Comparison of ENCODE assay signal across 8 cellular contexts in genomic region chr16:3282103-3282746, GRCh38. TPM values are rescaled to one million over a fixed set of nuclear protein-coding genes. Genes with fewer than 3 reads are reported as not detected.
DNase-seq lines count a peak whose midpoint lies in the region; ATAC-seq and TF ChIP-seq lines count a peak whose summit lies in the region.

No MANE protein-coding gene starts in this region.

- intact Hi-C loops in activated T-helper 2 cell treated with anti-CD3 and anti-CD28 coated beads, Interferon-gamma antibody, Interleukin-2, Interleukin-4, amounts not matched to agents 10 μg/mL and 5 μg/mL and 100 μg/mL, durations not matched to agents 14 hours and 24 hours and 36 hours (cut with micrococcal nuclease): loop anchor here (2.0 to 5.0 kb wide), 5 partner anchors 23 to 220 kb away; partner anchors contain the start of genes CLUAP1, TIGD7 and ZNF75A

- peaks cover 6% of the 10 kb centered on the region for H3K27me3 Mint-ChIP-seq in activated T-helper 2 cell treated with anti-CD3 and anti-CD28 coated beads, Interferon-gamma antibody, Interleukin-2, Interleukin-4, amounts not matched to agents 10 μg/mL and 5 μg/mL and 100 μg/mL, durations not matched to agents 14 hours and 24 hours and 36 hours (ENCODE audit: low read depth)

- WGBS in hepatocyte (ENCODE audit: low lambda C conversion rate, missing lambda C conversion rate): 21% methylated on average over 30 of the region's 30 CpGs

- H3K4me3 ChIP-seq in AG09309 (ENCODE audit: control insufficient read depth, low read depth, low read length) (peak overlapping the region; percentile 70), hepatocyte (peak overlapping the region; percentile 91), skeletal muscle cell (ENCODE audit: low read depth, low read length) (peak overlapping the region; percentile 89)

- H3K4me1 Mint-ChIP-seq in activated T-helper 2 cell treated with anti-CD3 and anti-CD28 coated beads, Interferon-gamma antibody, Interleukin-2, Interleukin-4, amounts not matched to agents 10 μg/mL and 5 μg/mL and 100 μg/mL, durations not matched to agents 14 hours and 24 hours and 36 hours (ENCODE audit: low read depth): peaks cover 16% of the 10 kb centered on the region

- peak overlapping the region; percentile 82 for H3K4me2 ChIP-seq in hepatocyte

- H4K20me1 ChIP-seq in hepatocyte (ENCODE audit: insufficient read depth, poor library complexity, severe bottlenecking): no peaks in the 10 kb centered on the region

- H3K79me2 ChIP-seq in hepatocyte: peaks cover 42% of the 10 kb centered on the region

- H3K4me1 ChIP-seq in hepatocyte (ENCODE audit: insufficient read depth): peaks cover 10% of the 10 kb centered on the region

- H2AFZ ChIP-seq in hepatocyte: peak overlapping the region; percentile 94

- no peaks in the 10 kb centered on the region for H3K36me3 ChIP-seq in hepatocyte (replicated peaks; ENCODE audit: insufficient read depth, low read depth)

- H3K27ac Mint-ChIP-seq in activated T-helper 2 cell treated with anti-CD3 and anti-CD28 coated beads, Interferon-gamma antibody, Interleukin-2, Interleukin-4, amounts not matched to agents 10 μg/mL and 5 μg/mL and 100 μg/mL, durations not matched to agents 14 hours and 24 hours and 36 hours: peak overlapping the region; percentile 64

- peak overlapping the region; percentile 98 for H3K4me3 Mint-ChIP-seq in activated T-helper 2 cell treated with anti-CD3 and anti-CD28 coated beads, Interferon-gamma antibody, Interleukin-2, Interleukin-4, amounts not matched to agents 10 μg/mL and 5 μg/mL and 100 μg/mL, durations not matched to agents 14 hours and 24 hours and 36 hours (ENCODE audit: low read depth)

- no peaks in the 10 kb centered on the region for H3K9me2 ChIP-seq in hepatocyte (replicated peaks; ENCODE audit: insufficient read depth)

- no peaks in the 10 kb centered on the region for H3K9me3 ChIP-seq in hepatocyte (ENCODE audit: low read depth)

- TF ChIP-seq CTCF in AG09309 (IDR thresholded peaks at IDR 0.05; ENCODE audit: control insufficient read depth, insufficient read depth, low read depth, low read length, missing control alignments) (no peak), hepatocyte (IDR thresholded peaks at IDR 0.05; ENCODE audit: poor library complexity) (no peak)

- H3K36me3 Mint-ChIP-seq in activated T-helper 2 cell treated with anti-CD3 and anti-CD28 coated beads, Interferon-gamma antibody, Interleukin-2, Interleukin-4, amounts not matched to agents 10 μg/mL and 5 μg/mL and 100 μg/mL, durations not matched to agents 14 hours and 24 hours and 36 hours (ENCODE audit: low read depth): peaks cover 39% of the 10 kb centered on the region

- H3K27ac ChIP-seq in hepatocyte: peak overlapping the region; percentile 100

- peaks cover 25% of the 10 kb centered on the region for H3K9me3 Mint-ChIP-seq in activated T-helper 2 cell treated with anti-CD3 and anti-CD28 coated beads, Interferon-gamma antibody, Interleukin-2, Interleukin-4, amounts not matched to agents 10 μg/mL and 5 μg/mL and 100 μg/mL, durations not matched to agents 14 hours and 24 hours and 36 hours

- no peak for DNase-seq in AG09309 (ENCODE audit: low read depth)
- DNase-seq in NCI-H2227 treated with DMSO at 0.1 percent for 48 hours (lab: John Stamatoyannopoulos, UW): peak; percentile 95
- DNase-seq in activated T-helper 2 cell treated with anti-CD3 and anti-CD28 coated beads, Interferon-gamma antibody, Interleukin-2, Interleukin-4, amounts not matched to agents 10 μg/mL and 5 μg/mL and 100 μg/mL, durations not matched to agents 14 hours and 24 hours and 36 hours (ENCODE audit: low spot score): no peak
- no peak for DNase-seq in hepatocyte (ENCODE audit: low spot score)
- DNase-seq in skeletal muscle cell (ENCODE audit: low read depth): no peak
- no peak for DNase-seq in NAMALWA (ENCODE audit: low spot score)

- peaks cover 3% of the 10 kb centered on the region for H3K27me3 ChIP-seq in hepatocyte

- ATAC-seq in GM18858 (IDR thresholded peaks at IDR 0.05; ENCODE audit: unreplicated experiment): peak; percentile 27
- ATAC-seq in HG03025 (IDR thresholded peaks at IDR 0.05; ENCODE audit: low FRiP score, unreplicated experiment): peak; percentile 30

RNA-seq across cellular contexts. Expression of gene ZNF263, which starts 1.1 kb away (rescaled TPM):
- 22.9 and 26.6 TPM in 2 replicates for total RNA-seq in activated T-helper 2 cell treated with anti-CD3 and anti-CD28 coated beads, Interferon-gamma antibody, Interleukin-2, Interleukin-4, amounts not matched to agents 10 μg/mL and 5 μg/mL and 100 μg/mL, durations not matched to agents 14 hours and 24 hours and 36 hours
- 39.7 and 47.5 TPM in 2 replicates for total RNA-seq in hepatocyte
- 25.0 and 33.2 TPM in 2 replicates for polyA plus RNA-seq in hepatocyte

RNA-seq across cellular contexts. Expression of gene TIGD7, which starts 23.0 kb away (rescaled TPM):
- total RNA-seq in activated T-helper 2 cell treated with anti-CD3 and anti-CD28 coated beads, Interferon-gamma antibody, Interleukin-2, Interleukin-4, amounts not matched to agents 10 μg/mL and 5 μg/mL and 100 μg/mL, durations not matched to agents 14 hours and 24 hours and 36 hours: 2.5 and 3.6 TPM in 2 replicates
- 6.8 and 9.4 TPM in 2 replicates for total RNA-seq in hepatocyte
- 5.1 and 9.7 TPM in 2 replicates for polyA plus RNA-seq in hepatocyte

RNA-seq across cellular contexts. Expression of gene ZNF75A, which starts 23.1 kb away (rescaled TPM):
- 25.4 and 31.8 TPM in 2 replicates for total RNA-seq in activated T-helper 2 cell treated with anti-CD3 and anti-CD28 coated beads, Interferon-gamma antibody, Interleukin-2, Interleukin-4, amounts not matched to agents 10 μg/mL and 5 μg/mL and 100 μg/mL, durations not matched to agents 14 hours and 24 hours and 36 hours
- 21.9 and 25.9 TPM in 2 replicates for total RNA-seq in hepatocyte
- 24.9 and 33.0 TPM in 2 replicates for polyA plus RNA-seq in hepatocyte

RNA-seq across cellular contexts. Expression of gene MEFV, which starts 25.8 kb away (rescaled TPM):
- total RNA-seq in activated T-helper 2 cell treated with anti-CD3 and anti-CD28 coated beads, Interferon-gamma antibody, Interleukin-2, Interleukin-4, amounts not matched to agents 10 μg/mL and 5 μg/mL and 100 μg/mL, durations not matched to agents 14 hours and 24 hours and 36 hours: 0.18 TPM in 1 of 2 replicates, not detected in the other
- 0.13 TPM in 1 of 2 replicates, not detected in the other for total RNA-seq in hepatocyte
- polyA plus RNA-seq in hepatocyte: 0.55 TPM in 1 of 2 replicates, not detected in the other

RNA-seq across cellular contexts. Expression of gene ZNF200, which starts 47.3 kb away (rescaled TPM):
- 11.0 and 12.2 TPM in 2 replicates for total RNA-seq in activated T-helper 2 cell treated with anti-CD3 and anti-CD28 coated beads, Interferon-gamma antibody, Interleukin-2, Interleukin-4, amounts not matched to agents 10 μg/mL and 5 μg/mL and 100 μg/mL, durations not matched to agents 14 hours and 24 hours and 36 hours
- total RNA-seq in hepatocyte: 7.9 and 12.5 TPM in 2 replicates
- polyA plus RNA-seq in hepatocyte: 4.6 and 6.0 TPM in 2 replicates
